15 cellular contexts compared by ENCODE assay signal in the genomic region with DNA sequence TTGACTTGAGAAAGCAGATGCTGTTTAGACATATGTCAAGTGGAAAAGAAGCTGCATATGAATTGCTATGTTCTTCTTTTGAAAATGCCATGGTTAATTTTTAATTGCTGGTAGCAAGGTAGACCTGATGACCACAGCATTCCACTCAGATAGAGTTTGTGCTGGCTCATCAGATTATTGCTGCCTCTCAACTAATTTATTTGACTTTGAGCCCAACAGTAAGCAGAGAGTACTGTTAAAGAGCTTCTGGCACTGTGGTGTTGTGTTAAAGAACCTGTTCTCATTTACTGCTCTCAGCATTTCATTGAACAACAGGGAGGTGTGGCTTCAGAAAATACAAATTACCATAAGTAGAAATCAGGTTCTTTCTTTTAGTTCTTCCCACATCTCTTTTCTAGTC.
A peak's percentile ranks its signal among the peaks of the same experiment; 100 is the strongest.
DNase-seq lines count a peak whose midpoint lies in the region; ATAC-seq and TF ChIP-seq lines count a peak whose summit lies in the region.
"Had no signal": no experiment of that assay in that cellular context is flagged by ENCODE, and none has a peak within 500 bp of the region (broad histone marks: within the 10 kb centered on the region; RNA-seq: fewer than 3 reads in every experiment).

No MANE protein-coding gene starts in this region.

- H3K36me3 ChIP-seq in iPS-20b (ENCODE audit: insufficient read depth, low read depth, low read length) (no peaks in the 10 kb centered on the region), parathyroid adenoma (ENCODE audit: control insufficient read depth, insufficient read depth, low read length) (no peaks in the 10 kb centered on the region)
- H3K36me3 ChIP-seq: adrenal gland, SJCRH30, thoracic aorta had no signal

- H3K27me3 ChIP-seq in iPS-20b (ENCODE audit: insufficient read depth, low read length) (no peaks in the 10 kb centered on the region), parathyroid adenoma (ENCODE audit: control insufficient read depth, insufficient read depth, low read length) (no peaks in the 10 kb centered on the region)
- H3K27me3 ChIP-seq: adrenal gland, SJCRH30 had no signal

- no peak overlapping the region for H3K4me3 ChIP-seq in iPS-20b (ENCODE audit: low read length)
- no peak overlapping the region for H3K4me3 ChIP-seq in parathyroid adenoma (ENCODE audit: low read depth, low read length)
- H3K4me3 ChIP-seq: adrenal gland, GM23248, SJCRH30, thoracic aorta had no signal

- H3K9me3 ChIP-seq in iPS-20b (ENCODE audit: insufficient read depth, low read depth, low read length) (no peaks in the 10 kb centered on the region), parathyroid adenoma (ENCODE audit: control insufficient read depth, low read length) (no peaks in the 10 kb centered on the region)
- H3K9me3 ChIP-seq: adrenal gland, SJCRH30, thoracic aorta had no signal

- H3K4me1 ChIP-seq in iPS-20b (ENCODE audit: insufficient read depth, low read length) (peaks cover 24% of the 10 kb centered on the region; the same call in 1 of the 2 replicates), parathyroid adenoma (peaks cover 20% of the 10 kb centered on the region)

- peak overlapping the region; percentile 61 for H2AFZ ChIP-seq in parathyroid adenoma
- H2AFZ ChIP-seq: GM23248 had no signal

- ATAC-seq in GM19467 (IDR thresholded peaks at IDR 0.05; ENCODE audit: unreplicated experiment), result no peak

- H3K9ac ChIP-seq in iPS-20b (ENCODE audit: low read depth, low read length) (no peak overlapping the region), parathyroid adenoma (no peak overlapping the region)
- H3K9ac ChIP-seq: GM23248 had no signal

- H3K4me2 ChIP-seq in parathyroid adenoma (ENCODE audit: low read length), result no peak overlapping the region

- no peaks in the 10 kb centered on the region for H3K79me2 ChIP-seq in parathyroid adenoma

- peak; percentile 54 for DNase-seq in HuH-7 (ENCODE audit: low spot score)
- DNase-seq in astrocyte of the hippocampus (ENCODE audit: low read depth, low spot score), result peak; percentile 5
- DNase-seq in activated CD8-positive, alpha-beta memory T cell treated with anti-CD3 and anti-CD28 coated beads for 24 hours, result no peak
- DNase-seq in Kasumi-1 (lab: John Stamatoyannopoulos, UW), result no peak
- DNase-seq in NCI-H226, result no peak
- DNase-seq: adrenal gland; GM23248; hippocampal formation; NCI-H446; SJCRH30; stimulated activated CD4-positive, alpha-beta T cell treated with anti-CD3 and anti-CD28 coated beads, Interleukin-12 subunit alpha, Interleukin-12 subunit beta, amount 100 ng/mL, for 4 hours had no signal

- H3K27ac ChIP-seq in iPS-20b (ENCODE audit: low read length) (peak overlapping the region; percentile 1), parathyroid adenoma (peak overlapping the region; percentile 43)
- H3K27ac ChIP-seq: adrenal gland, GM23248, SJCRH30, thoracic aorta had no signal

- no peak for TF ChIP-seq CTCF in parathyroid adenoma (IDR thresholded peaks at IDR 0.05)

Comparison
In these comparisons a context has a peak if more than half of its experiments do, and no peak if none do; other contexts are left out.
1. DNase-seq: peak in HuH-7 (single experiment) and astrocyte of the hippocampus (single experiment); none in activated CD8-positive, alpha-beta memory T cell treated with anti-CD3 and anti-CD28 coated beads for 24 hours (single experiment), Kasumi-1 (0 of 2) and NCI-H226 (single experiment).